ENCODE assay signal across 14 cellular contexts in the genomic region with DNA sequence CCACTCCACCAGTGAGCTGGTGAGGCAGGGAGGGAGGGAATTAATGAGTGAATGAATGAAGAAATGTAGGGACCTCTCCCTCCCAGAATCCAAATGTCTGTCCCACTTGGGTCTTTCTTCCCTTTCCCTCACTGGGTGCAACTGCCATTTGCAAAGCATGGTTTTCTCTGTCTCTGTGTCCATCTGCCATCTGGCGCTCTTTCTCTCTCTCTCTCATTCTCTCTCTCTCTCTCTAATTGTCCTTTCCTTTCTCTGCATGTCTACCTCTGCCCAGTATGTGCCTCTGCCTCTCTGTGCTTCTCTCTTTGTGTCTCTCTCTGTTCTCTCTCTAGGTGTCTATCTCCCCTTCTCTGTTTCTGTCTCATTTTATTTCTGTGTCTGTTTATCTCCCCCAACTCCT.
DNase-seq lines count a peak whose midpoint lies in the region; ATAC-seq and TF ChIP-seq lines count a peak whose summit lies in the region.
"Had no signal": no experiment of that assay in that cellular context is flagged by ENCODE, and none has a peak within 500 bp of the region (broad histone marks: within the 10 kb centered on the region; RNA-seq: fewer than 3 reads in every experiment).

No MANE protein-coding gene starts in this region.

- H3K4me3 Mint-ChIP-seq in H9 (0 out of 5 replicates have a peak overlapping the region, but pooled peaks of 1 of the 2 experiments have one; percentile 10), endodermal cell (no peak overlapping the region), osteocyte (ENCODE audit: unreplicated experiment) (no peak overlapping the region)
- H3K4me3 Mint-ChIP-seq: CD4-positive, CD25-positive, alpha-beta regulatory T cell; IgD-negative memory B cell had no signal

- no peaks in the 10 kb centered on the region; the same call in 1 of the 2 replicates for H3K27me3 ChIP-seq in H9 (ENCODE audit: insufficient read depth, low read length)
- H3K27me3 ChIP-seq in NT2/D1 (ENCODE audit: insufficient read depth, insufficient read length), result no peaks in the 10 kb centered on the region
- H3K27me3 ChIP-seq in endodermal cell (ENCODE audit: control insufficient read depth, insufficient read depth, low read length, poor library complexity, severe bottlenecking), result no peaks in the 10 kb centered on the region

- no peak overlapping the region for H4K91ac ChIP-seq in H9 (ENCODE audit: insufficient read length, low read depth, low read length)

- no peak overlapping the region for H3K14ac ChIP-seq in H9 (ENCODE audit: insufficient read depth, low read length)

- H2BK12ac ChIP-seq in H9 (ENCODE audit: insufficient read length, low read depth, low read length), result no peak overlapping the region

- H2AFZ ChIP-seq in H9 (ENCODE audit: low read length), result no peak overlapping the region

- H3K23ac ChIP-seq in H9 (ENCODE audit: insufficient read length, low read depth, low read length), result no peak overlapping the region

- H3K27ac ChIP-seq in H9 (ENCODE audit: insufficient read length, low read depth, low read length) (no peak overlapping the region), endodermal cell (ENCODE audit: low read depth, low read length) (peak overlapping the region; percentile 13), coronary artery (no peak overlapping the region)
- H3K27ac ChIP-seq: BLaER1 treated with 17β-estradiol and CSF1 and Interleukin-3, amounts not matched to agents 10 nM and 100 nM; HL-60 had no signal

- WGBS in H9 (ENCODE audit: extremely low coverage, insufficient read length, low lambda C conversion rate), result no CpG with 5 or more reads among the region's 1 CpG
- WGBS in endodermal cell (ENCODE audit: insufficient coverage in 1 of 2, insufficient read length in 1 of 2), 2 experiments, result 91 to 100% methylated on average over 1 of the region's 1 CpG

- H3K4me1 ChIP-seq in H9 (ENCODE audit: insufficient read depth, low read length) (peaks cover 3% of the 10 kb centered on the region; the same call in 1 of the 2 replicates), NT2/D1 (ENCODE audit: insufficient read depth, insufficient read length) (peaks cover 12% of the 10 kb centered on the region), endodermal cell (ENCODE audit: control insufficient read depth, insufficient read depth, low read length) (peaks cover 11% of the 10 kb centered on the region)

- H4K8ac ChIP-seq in H9 (replicated peaks; ENCODE audit: insufficient read length, low read depth, low read length), result no peak overlapping the region

- H3T11ph ChIP-seq in H9 (ENCODE audit: low read length), result no peak overlapping the region

- no peaks in the 10 kb centered on the region for H3K36me3 ChIP-seq in NT2/D1 (ENCODE audit: insufficient read depth, insufficient read length, low read length)
- H3K36me3 ChIP-seq in endodermal cell (ENCODE audit: control insufficient read depth, insufficient read depth, low read length), result no peaks in the 10 kb centered on the region
- H3K36me3 ChIP-seq: BLaER1 treated with 17β-estradiol and CSF1 and Interleukin-3, amounts not matched to agents 10 nM and 100 nM had no signal

- no peak overlapping the region for H4K5ac ChIP-seq in H9 (ENCODE audit: insufficient read length, low read depth, low read length)

- no peaks in the 10 kb centered on the region for H3K79me1 ChIP-seq in H9 (ENCODE audit: insufficient read depth, low read depth, low read length, poor library complexity, severe bottlenecking)

- H3K4ac ChIP-seq in H9 (ENCODE audit: low read depth, low read length), result no peak overlapping the region

- peaks cover 11 to 16% of the 10 kb centered on the region in 2 experiments; a peak in 4 of 5 replicates for H3K9me3 Mint-ChIP-seq in H9
- H3K9me3 Mint-ChIP-seq in endodermal cell, result peaks cover 21% of the 10 kb centered on the region
- H3K9me3 Mint-ChIP-seq in osteocyte (ENCODE audit: unreplicated experiment), result no peaks in the 10 kb centered on the region
- H3K9me3 Mint-ChIP-seq: IgD-negative memory B cell had no signal

- H3K9me3 ChIP-seq in H9 (ENCODE audit: control insufficient read depth, low read depth, low read length) (no peaks in the 10 kb centered on the region), NT2/D1 (ENCODE audit: insufficient read depth, low read length) (peaks cover 11% of the 10 kb centered on the region; the same call in 1 of the 2 replicates), endodermal cell (ENCODE audit: control insufficient read depth, low read length) (peaks cover 12% of the 10 kb centered on the region)

- H4K20me1 ChIP-seq in H9 (ENCODE audit: control insufficient read depth, insufficient read depth, insufficient read length), result no peaks in the 10 kb centered on the region
- H4K20me1 ChIP-seq: BLaER1 treated with 17β-estradiol and CSF1 and Interleukin-3, amounts not matched to agents 10 nM and 100 nM had no signal

- no peak overlapping the region for H2BK120ac ChIP-seq in H9 (ENCODE audit: low read depth, low read length, poor library complexity, severe bottlenecking)

- no peak for ATAC-seq in HG02970 (IDR thresholded peaks at IDR 0.05; ENCODE audit: low FRiP score, unreplicated experiment)

- H3K9ac ChIP-seq in H9 (ENCODE audit: extremely low read depth, insufficient read length, low read length) (no peak overlapping the region), NT2/D1 (ENCODE audit: insufficient read length, low read depth) (peak overlapping the region; percentile 57), endodermal cell (ENCODE audit: extremely low read depth, low read length, poor library complexity, severe bottlenecking) (no peak overlapping the region)
- H3K9ac ChIP-seq: BLaER1 treated with 17β-estradiol and CSF1 and Interleukin-3, amounts not matched to agents 10 nM and 100 nM had no signal

- no peak overlapping the region for H2AK5ac ChIP-seq in H9 (ENCODE audit: insufficient read length, low read length)

- H3K4me3 ChIP-seq in NT2/D1 (ENCODE audit: insufficient read length, low read depth) (no peak overlapping the region), endodermal cell (ENCODE audit: low read length) (no peak overlapping the region), coronary artery (no peak overlapping the region)
- H3K4me3 ChIP-seq: BLaER1 treated with 17β-estradiol and CSF1 and Interleukin-3, amounts not matched to agents 10 nM and 100 nM had no signal

- no peak for DNase-seq in H9
- no peak for DNase-seq in NT2/D1 (ENCODE audit: low read depth, low spot score)
- DNase-seq in endodermal cell, result no peak
- DNase-seq in coronary artery (ENCODE audit: low spot score), result no peak
- DNase-seq in osteocyte (ENCODE audit: extremely low spot score, unreplicated experiment), result no peak
- DNase-seq in iPS-NIHi7 (ENCODE audit: extremely low spot score), result no peak
- DNase-seq: ACHN; CD4-positive, CD25-positive, alpha-beta regulatory T cell; DMS53; KG1 had no signal

- no peak overlapping the region for H3K56ac ChIP-seq in H9 (ENCODE audit: insufficient read length, low read depth, low read length)

- H3K36me3 Mint-ChIP-seq in H9 (ENCODE audit: insufficient read depth in 1 of 3, low read depth in 3 of 3) (peaks cover 0 to 13% (median 8%) of the 10 kb centered on the region in 3 experiments; a peak in 3 of 7 replicates), endodermal cell (ENCODE audit: low read depth) (peaks cover 4% of the 10 kb centered on the region), osteocyte (ENCODE audit: unreplicated experiment) (no peaks in the 10 kb centered on the region)
- H3K36me3 Mint-ChIP-seq: CD4-positive, CD25-positive, alpha-beta regulatory T cell had no signal

- peaks cover 1% of the 10 kb centered on the region for H3K27me3 Mint-ChIP-seq in H9 (ENCODE audit: low read depth)
- peaks cover 3% of the 10 kb centered on the region for H3K27me3 Mint-ChIP-seq in endodermal cell (ENCODE audit: insufficient read depth)
- peaks cover 33% of the 10 kb centered on the region for H3K27me3 Mint-ChIP-seq in osteocyte (ENCODE audit: unreplicated experiment)

- H2BK20ac ChIP-seq in H9 (ENCODE audit: low read depth, low read length, poor library complexity, severe bottlenecking), result no peak overlapping the region

- no peak overlapping the region for H2BK15ac ChIP-seq in H9 (ENCODE audit: low read depth, low read length)

- no peak overlapping the region for H3K4me2 ChIP-seq in H9 (ENCODE audit: insufficient read depth, insufficient read length, low read length)
- H3K4me2 ChIP-seq: BLaER1 treated with 17β-estradiol and CSF1 and Interleukin-3, amounts not matched to agents 10 nM and 100 nM had no signal

- H3K4me1 Mint-ChIP-seq in H9 (peaks cover 32 to 36% of the 10 kb centered on the region in 2 experiments), endodermal cell (peaks cover 20% of the 10 kb centered on the region), osteocyte (ENCODE audit: unreplicated experiment) (peaks cover 13% of the 10 kb centered on the region)
- H3K4me1 Mint-ChIP-seq: IgD-negative memory B cell had no signal

- H3K79me2 ChIP-seq in H9 (ENCODE audit: insufficient read depth, low read length), result no peaks in the 10 kb centered on the region

- TF ChIP-seq CTCF in H9 (conservative IDR thresholded peaks at IDR 0.05) (no peak), endodermal cell (conservative IDR thresholded peaks at IDR 0.05) (no peak), coronary artery (IDR thresholded peaks at IDR 0.05) (no peak), osteocyte (IDR thresholded peaks at IDR 0.05) (no peak)

- H3K23me2 ChIP-seq in H9 (ENCODE audit: insufficient read length, low read depth, low read length, poor library complexity, severe bottlenecking), result no peaks in the 10 kb centered on the region

- H2BK5ac ChIP-seq in H9 (ENCODE audit: insufficient read length, low read length), result no peak overlapping the region

- H3K18ac ChIP-seq in H9 (ENCODE audit: insufficient read length, low read depth, low read length), result no peak overlapping the region

- H3K27ac Mint-ChIP-seq in H9 (peak overlapping the region; percentile 1 to 97 (median 12); a peak in 4 of 7 replicates), endodermal cell (no peak overlapping the region), osteocyte (ENCODE audit: unreplicated experiment) (no peak overlapping the region)
- H3K27ac Mint-ChIP-seq: IgD-negative memory B cell had no signal

Comparison
In these comparisons a context has a peak if more than half of its experiments do, and no peak if none do; other contexts are left out.
1. H3K27ac Mint-ChIP-seq: peak in H9 (3 of 3); none in endodermal cell (single experiment) and osteocyte (single experiment).